Comparison of ENCODE assay signal across 16 cellular contexts in genomic region chr17:324151-324571, GRCh38. TPM values are rescaled to one million over a fixed set of nuclear protein-coding genes. Genes with fewer than 3 reads are reported as not detected.
DNase-seq lines count a peak whose midpoint lies in the region; TF ChIP-seq lines count a peak whose summit lies in the region.
"Had no signal": no experiment of that assay in that cellular context is flagged by ENCODE, and none has a peak within 500 bp of the region (broad histone marks: within the 10 kb centered on the region; RNA-seq: fewer than 3 reads in every experiment).

No MANE protein-coding gene starts in this region.

- H4K20me1 ChIP-seq in Karpas-422 (ENCODE audit: insufficient read depth, low read depth, low read length): no peaks in the 10 kb centered on the region

- H3K9me2 ChIP-seq in Karpas-422 (replicated peaks; ENCODE audit: insufficient read depth, low read length): no peaks in the 10 kb centered on the region

- H3K9me3 ChIP-seq in Karpas-422 (ENCODE audit: low read length): no peaks in the 10 kb centered on the region
- H3K9me3 ChIP-seq in spleen: no peaks in the 10 kb centered on the region
- no peaks in the 10 kb centered on the region for H3K9me3 ChIP-seq in colonic mucosa
- H3K9me3 ChIP-seq: MG63 had no signal

- DNase-seq in activated effector memory CD4-positive, alpha-beta T cell treated with anti-CD3 and anti-CD28 coated beads, Interleukin-2, amount 50 U/mL, for 16 hours: peak; percentile 56
- DNase-seq in activated effector memory CD4-positive, alpha-beta T cell treated with Interleukin-2 at 50 U/mL for 16 hours: no peak
- DNase-seq in Karpas-422 (peak; percentile 19), left kidney (ENCODE audit: low read depth, low spot score) (peak; percentile 35), spleen (peak; percentile 63), NOMO-1 treated with DMSO at 0.1 percent for 48 hours (lab: John Stamatoyannopoulos, UW; ENCODE audit: unreplicated experiment) (no peak), colonic mucosa (no peak)
- no peak for DNase-seq in activated CD4-positive, alpha-beta T cell treated with anti-CD3 and anti-CD28 coated beads, Interleukin-2, amount 50 U/mL, for 48 hours
- DNase-seq: CD8-positive, alpha-beta T cell; DMS79 treated with DMSO at 0.1 percent for 48 hours; MG63; NCI-H1092; NCI-H146; NCI-H2081 treated with DMSO at 0.1 percent for 48 hours; NCI-H524 had no signal

- H3K27ac ChIP-seq in Karpas-422 (ENCODE audit: low read length): no peak overlapping the region
- H3K27ac ChIP-seq in spleen: peak overlapping the region in 1 of 8 donors; percentile 14
- H3K27ac ChIP-seq in colonic mucosa: no peak overlapping the region
- H3K27ac ChIP-seq: 22Rv1 had no signal

- no peaks in the 10 kb centered on the region for H3K27me3 ChIP-seq in Karpas-422 (ENCODE audit: low read length)
- no peaks in the 10 kb centered on the region for H3K27me3 ChIP-seq in spleen (replicated peaks in 1 of 7)
- no peaks in the 10 kb centered on the region for H3K27me3 ChIP-seq in colonic mucosa
- H3K27me3 ChIP-seq: MG63 had no signal

- WGBS in spleen, 5 donors: 89 to 96% (median 92%) methylated on average over 20 of the region's 20 CpGs

- H3K9ac ChIP-seq in Karpas-422 (ENCODE audit: low read length): no peak overlapping the region
- no peak overlapping the region for H3K9ac ChIP-seq in colonic mucosa (ENCODE audit: low read depth in 2 of 2, low read length in 2 of 2)

- H3K79me2 ChIP-seq in Karpas-422 (ENCODE audit: low read length): no peaks in the 10 kb centered on the region

- intact Hi-C loops in spleen (cut with DNase I; ENCODE audit: low total_unique reads) (no loop called here), colonic mucosa (cut with DNase I) (no loop called here)

- H3K36me3 ChIP-seq in Karpas-422 (ENCODE audit: insufficient read depth, low read length) (no peaks in the 10 kb centered on the region), spleen (peaks cover 0 to 56% (median 7%) of the 10 kb centered on the region in 6 donors), colonic mucosa (no peaks in the 10 kb centered on the region)
- H3K36me3 ChIP-seq: MG63 had no signal

- no peak for TF ChIP-seq POLR2A in spleen (IDR thresholded peaks at IDR 0.05)

- H3K4me3 ChIP-seq in Karpas-422 (ENCODE audit: low read length) (no peak overlapping the region), spleen (no peak overlapping the region), colonic mucosa (no peak overlapping the region)
- H3K4me3 ChIP-seq: MG63 had no signal

- TF ChIP-seq CTCF in spleen (IDR thresholded peaks at IDR 0.05 in 8 of 11, conservative IDR thresholded peaks at IDR 0.05 in 3 of 11) (no peak), colonic mucosa (IDR thresholded peaks at IDR 0.05) (no peak)

- no peak overlapping the region for H2AFZ ChIP-seq in Karpas-422 (ENCODE audit: low read length)

- H3K4me2 ChIP-seq in Karpas-422 (ENCODE audit: low read depth, low read length, poor library complexity, severe bottlenecking): no peak overlapping the region

- H3K4me1 ChIP-seq in Karpas-422 (ENCODE audit: low read length) (no peaks in the 10 kb centered on the region), spleen (peaks cover 0 to 4% (median 0%) of the 10 kb centered on the region in 6 donors), colonic mucosa (no peaks in the 10 kb centered on the region)

RNA-seq across cellular contexts. Expression of gene RPH3AL, which starts 28.4 kb away (rescaled TPM):
- total RNA-seq in Karpas-422 (2014; rRNA removed; shearing (Covaris generic); ENCODE audit: low replicate concordance): 0.29 TPM in 1 of 2 replicates, not detected in the other
- 100 to 1,000 TPM in 1 of 7 donors, 10 to 100 TPM in 6; 44.2 to 182 (median 58.6) TPM for total RNA-seq in spleen
- 10 to 100 TPM in 1 of 3 donors, 1 to 10 TPM in 2; 4.8 to 27.1 (median 7.4) TPM for polyA plus RNA-seq in spleen
- total RNA-seq in colonic mucosa: 10 to 100 TPM; 14.9 to 34.2 TPM

Comparison
In these comparisons a context has a peak if more than half of its experiments do, and no peak if none do; other contexts are left out.
1. DNase-seq: peak in activated effector memory CD4-positive, alpha-beta T cell treated with anti-CD3 and anti-CD28 coated beads, Interleukin-2, amount 50 U/mL, for 16 hours (single experiment), Karpas-422 (single experiment), left kidney (single experiment) and spleen (single experiment); none in activated effector memory CD4-positive, alpha-beta T cell treated with Interleukin-2 at 50 U/mL for 16 hours (single experiment), NOMO-1 treated with DMSO at 0.1 percent for 48 hours (single experiment), activated CD4-positive, alpha-beta T cell treated with anti-CD3 and anti-CD28 coated beads, Interleukin-2, amount 50 U/mL, for 48 hours (0 of 2) and colonic mucosa (single experiment).
2. RNA of gene RPH3AL, which starts 28.4 kb away (total RNA-seq): 44.2 to 182 TPM in spleen and 14.9 to 34.2 TPM in colonic mucosa; 0.29 TPM in Karpas-422; every median in the first group is over 10 times any median in the second.